Comparison of ENCODE assay signal across 1 cellular context in the genomic region with DNA sequence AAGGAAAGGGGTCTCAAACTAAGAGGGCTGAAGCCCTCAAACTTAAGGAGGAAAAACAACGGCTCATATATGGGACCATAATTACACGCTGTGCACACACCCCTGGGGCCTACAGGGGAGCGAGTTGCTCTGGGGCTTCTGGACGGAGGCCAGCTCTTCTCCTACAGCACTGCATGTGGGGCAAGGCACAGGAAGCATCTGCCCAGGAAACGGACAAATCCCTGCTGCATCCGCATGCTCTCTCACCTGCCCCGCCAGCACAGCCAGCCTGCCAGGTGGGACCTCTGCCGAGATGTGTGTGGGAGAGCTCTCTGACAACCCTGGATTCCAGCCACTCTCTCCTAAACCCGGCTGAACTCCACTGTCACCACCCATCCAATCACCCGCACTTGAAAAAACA.
TF ChIP-seq lines count a peak whose summit lies in the region.

No MANE protein-coding gene starts in this region.

TF ChIP-seq in GM23338, 12 proteins besides CTCF, POLR2A, EP300 and RAD21 (continued from another document):
- TF ChIP-seq, protein P1, sequence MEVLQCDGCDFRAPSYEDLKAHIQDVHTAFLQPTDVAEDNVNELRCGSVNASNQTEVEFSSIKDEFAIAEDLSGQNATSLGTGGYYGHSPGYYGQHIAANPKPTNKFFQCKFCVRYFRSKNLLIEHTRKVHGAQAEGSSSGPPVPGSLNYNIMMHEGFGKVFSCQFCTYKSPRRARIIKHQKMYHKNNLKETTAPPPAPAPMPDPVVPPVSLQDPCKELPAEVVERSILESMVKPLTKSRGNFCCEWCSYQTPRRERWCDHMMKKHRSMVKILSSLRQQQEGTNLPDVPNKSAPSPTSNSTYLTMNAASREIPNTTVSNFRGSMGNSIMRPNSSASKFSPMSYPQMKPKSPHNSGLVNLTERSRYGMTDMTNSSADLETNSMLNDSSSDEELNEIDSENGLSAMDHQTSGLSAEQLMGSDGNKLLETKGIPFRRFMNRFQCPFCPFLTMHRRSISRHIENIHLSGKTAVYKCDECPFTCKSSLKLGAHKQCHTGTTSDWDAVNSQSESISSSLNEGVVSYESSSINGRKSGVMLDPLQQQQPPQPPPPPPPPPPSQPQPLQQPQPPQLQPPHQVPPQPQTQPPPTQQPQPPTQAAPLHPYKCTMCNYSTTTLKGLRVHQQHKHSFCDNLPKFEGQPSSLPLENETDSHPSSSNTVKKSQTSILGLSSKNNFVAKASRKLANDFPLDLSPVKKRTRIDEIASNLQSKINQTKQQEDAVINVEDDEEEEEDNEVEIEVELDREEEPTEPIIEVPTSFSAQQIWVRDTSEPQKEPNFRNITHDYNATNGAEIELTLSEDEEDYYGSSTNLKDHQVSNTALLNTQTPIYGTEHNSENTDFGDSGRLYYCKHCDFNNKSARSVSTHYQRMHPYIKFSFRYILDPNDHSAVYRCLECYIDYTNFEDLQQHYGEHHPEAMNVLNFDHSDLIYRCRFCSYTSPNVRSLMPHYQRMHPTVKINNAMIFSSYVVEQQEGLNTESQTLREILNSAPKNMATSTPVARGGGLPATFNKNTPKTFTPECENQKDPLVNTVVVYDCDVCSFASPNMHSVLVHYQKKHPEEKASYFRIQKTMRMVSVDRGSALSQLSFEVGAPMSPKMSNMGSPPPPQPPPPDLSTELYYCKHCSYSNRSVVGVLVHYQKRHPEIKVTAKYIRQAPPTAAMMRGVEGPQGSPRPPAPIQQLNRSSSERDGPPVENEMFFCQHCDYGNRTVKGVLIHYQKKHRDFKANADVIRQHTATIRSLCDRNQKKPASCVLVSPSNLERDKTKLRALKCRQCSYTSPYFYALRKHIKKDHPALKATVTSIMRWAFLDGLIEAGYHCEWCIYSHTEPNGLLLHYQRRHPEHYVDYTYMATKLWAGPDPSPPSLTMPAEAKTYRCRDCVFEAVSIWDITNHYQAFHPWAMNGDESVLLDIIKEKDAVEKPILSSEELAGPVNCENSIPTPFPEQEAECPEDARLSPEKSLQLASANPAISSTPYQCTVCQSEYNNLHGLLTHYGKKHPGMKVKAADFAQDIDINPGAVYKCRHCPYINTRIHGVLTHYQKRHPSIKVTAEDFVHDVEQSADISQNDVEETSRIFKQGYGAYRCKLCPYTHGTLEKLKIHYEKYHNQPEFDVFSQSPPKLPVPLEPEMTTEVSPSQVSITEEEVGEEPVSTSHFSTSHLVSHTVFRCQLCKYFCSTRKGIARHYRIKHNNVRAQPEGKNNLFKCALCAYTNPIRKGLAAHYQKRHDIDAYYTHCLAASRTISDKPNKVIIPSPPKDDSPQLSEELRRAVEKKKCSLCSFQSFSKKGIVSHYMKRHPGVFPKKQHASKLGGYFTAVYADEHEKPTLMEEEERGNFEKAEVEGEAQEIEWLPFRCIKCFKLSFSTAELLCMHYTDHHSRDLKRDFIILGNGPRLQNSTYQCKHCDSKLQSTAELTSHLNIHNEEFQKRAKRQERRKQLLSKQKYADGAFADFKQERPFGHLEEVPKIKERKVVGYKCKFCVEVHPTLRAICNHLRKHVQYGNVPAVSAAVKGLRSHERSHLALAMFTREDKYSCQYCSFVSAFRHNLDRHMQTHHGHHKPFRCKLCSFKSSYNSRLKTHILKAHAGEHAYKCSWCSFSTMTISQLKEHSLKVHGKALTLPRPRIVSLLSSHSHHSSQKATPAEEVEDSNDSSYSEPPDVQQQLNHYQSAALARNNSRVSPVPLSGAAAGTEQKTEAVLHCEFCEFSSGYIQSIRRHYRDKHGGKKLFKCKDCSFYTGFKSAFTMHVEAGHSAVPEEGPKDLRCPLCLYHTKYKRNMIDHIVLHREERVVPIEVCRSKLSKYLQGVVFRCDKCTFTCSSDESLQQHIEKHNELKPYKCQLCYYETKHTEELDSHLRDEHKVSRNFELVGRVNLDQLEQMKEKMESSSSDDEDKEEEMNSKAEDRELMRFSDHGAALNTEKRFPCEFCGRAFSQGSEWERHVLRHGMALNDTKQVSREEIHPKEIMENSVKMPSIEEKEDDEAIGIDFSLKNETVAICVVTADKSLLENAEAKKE (CRISPR knock-in tag; IDR thresholded peaks at IDR 0.05), result no peak
- TF ChIP-seq CREB1 (CRISPR knock-in tag; IDR thresholded peaks at IDR 0.05; ENCODE audit: low read depth), result no peak
- TF ChIP-seq, protein P2, sequence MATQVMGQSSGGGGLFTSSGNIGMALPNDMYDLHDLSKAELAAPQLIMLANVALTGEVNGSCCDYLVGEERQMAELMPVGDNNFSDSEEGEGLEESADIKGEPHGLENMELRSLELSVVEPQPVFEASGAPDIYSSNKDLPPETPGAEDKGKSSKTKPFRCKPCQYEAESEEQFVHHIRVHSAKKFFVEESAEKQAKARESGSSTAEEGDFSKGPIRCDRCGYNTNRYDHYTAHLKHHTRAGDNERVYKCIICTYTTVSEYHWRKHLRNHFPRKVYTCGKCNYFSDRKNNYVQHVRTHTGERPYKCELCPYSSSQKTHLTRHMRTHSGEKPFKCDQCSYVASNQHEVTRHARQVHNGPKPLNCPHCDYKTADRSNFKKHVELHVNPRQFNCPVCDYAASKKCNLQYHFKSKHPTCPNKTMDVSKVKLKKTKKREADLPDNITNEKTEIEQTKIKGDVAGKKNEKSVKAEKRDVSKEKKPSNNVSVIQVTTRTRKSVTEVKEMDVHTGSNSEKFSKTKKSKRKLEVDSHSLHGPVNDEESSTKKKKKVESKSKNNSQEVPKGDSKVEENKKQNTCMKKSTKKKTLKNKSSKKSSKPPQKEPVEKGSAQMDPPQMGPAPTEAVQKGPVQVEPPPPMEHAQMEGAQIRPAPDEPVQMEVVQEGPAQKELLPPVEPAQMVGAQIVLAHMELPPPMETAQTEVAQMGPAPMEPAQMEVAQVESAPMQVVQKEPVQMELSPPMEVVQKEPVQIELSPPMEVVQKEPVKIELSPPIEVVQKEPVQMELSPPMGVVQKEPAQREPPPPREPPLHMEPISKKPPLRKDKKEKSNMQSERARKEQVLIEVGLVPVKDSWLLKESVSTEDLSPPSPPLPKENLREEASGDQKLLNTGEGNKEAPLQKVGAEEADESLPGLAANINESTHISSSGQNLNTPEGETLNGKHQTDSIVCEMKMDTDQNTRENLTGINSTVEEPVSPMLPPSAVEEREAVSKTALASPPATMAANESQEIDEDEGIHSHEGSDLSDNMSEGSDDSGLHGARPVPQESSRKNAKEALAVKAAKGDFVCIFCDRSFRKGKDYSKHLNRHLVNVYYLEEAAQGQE (IDR thresholded peaks at IDR 0.05; ENCODE audit: unreplicated experiment), result no peak
- TF ChIP-seq, protein P3, sequence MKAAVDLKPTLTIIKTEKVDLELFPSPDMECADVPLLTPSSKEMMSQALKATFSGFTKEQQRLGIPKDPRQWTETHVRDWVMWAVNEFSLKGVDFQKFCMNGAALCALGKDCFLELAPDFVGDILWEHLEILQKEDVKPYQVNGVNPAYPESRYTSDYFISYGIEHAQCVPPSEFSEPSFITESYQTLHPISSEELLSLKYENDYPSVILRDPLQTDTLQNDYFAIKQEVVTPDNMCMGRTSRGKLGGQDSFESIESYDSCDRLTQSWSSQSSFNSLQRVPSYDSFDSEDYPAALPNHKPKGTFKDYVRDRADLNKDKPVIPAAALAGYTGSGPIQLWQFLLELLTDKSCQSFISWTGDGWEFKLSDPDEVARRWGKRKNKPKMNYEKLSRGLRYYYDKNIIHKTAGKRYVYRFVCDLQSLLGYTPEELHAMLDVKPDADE (IDR thresholded peaks at IDR 0.05), result no peak
- TF ChIP-seq ZNF114 (CRISPR knock-in tag; IDR thresholded peaks at IDR 0.05), result no peak
- no peak for TF ChIP-seq ZNF331 (CRISPR knock-in tag; IDR thresholded peaks at IDR 0.05; ENCODE audit: low read depth)
- no peak for TF ChIP-seq EZH2phosphoT487 (IDR thresholded peaks at IDR 0.05; ENCODE audit: unreplicated experiment)
TF ChIP-seq in GM23338: peak in this region for 0.
